17 cellular contexts compared by ENCODE assay signal in the genomic region with DNA sequence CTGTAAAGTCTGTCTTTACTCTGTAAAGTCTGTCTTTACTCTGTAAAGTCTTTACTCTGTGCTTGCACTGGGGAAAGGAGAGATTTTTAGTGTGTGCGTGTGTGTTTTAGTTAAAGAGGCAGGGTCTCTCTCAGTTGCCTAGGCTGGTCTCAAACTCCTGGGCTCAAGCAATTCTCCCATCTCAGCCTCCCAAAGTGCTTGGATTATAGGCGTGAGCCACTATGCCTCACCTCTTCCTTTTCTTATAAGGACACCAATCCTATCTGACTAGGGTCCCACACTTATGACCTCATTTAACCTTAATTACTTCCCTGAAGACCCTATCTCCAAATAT.
"Had no signal": no experiment of that assay in that cellular context is flagged by ENCODE, and none has a peak within 500 bp of the region (broad histone marks: within the 10 kb centered on the region; RNA-seq: fewer than 3 reads in every experiment).

No MANE protein-coding gene starts in this region.

- H3K27ac ChIP-seq: adrenal gland, dorsolateral prefrontal cortex, left lung, right atrium auricular region, skin epidermis, stomach, thoracic aorta, uterus had no signal

- DNase-seq: activated B cell treated with CpG ODN at 0.5 μM for 24 hours; activated T-cell treated with anti-CD3 and anti-CD28 coated beads, Interleukin-2, amount 50 U/mL, for 4 hours; dorsolateral prefrontal cortex; hippocampal formation; kidney; left lung; stimulated activated CD4-positive, alpha-beta T cell treated with anti-CD3 and anti-CD28 coated beads, Interleukin-4, amount 100 ng/mL, for 4 hours; stimulated activated CD8-positive, alpha-beta memory T cell treated with anti-CD3 and anti-CD28 coated beads, Interleukin-4, amount 100 ng/mL, for 48 hours; stomach; uterus had no signal

- H3K4me3 ChIP-seq: adrenal gland, dorsolateral prefrontal cortex, left lung, mucosa of descending colon, right atrium auricular region, skin epidermis, stomach, thoracic aorta, uterus had no signal

- H3K27me3 ChIP-seq: right atrium auricular region, uterus had no signal

- H3K4me1 ChIP-seq: adrenal gland, right atrium auricular region, uterus had no signal

- FAIRE-seq: kidney, TTC549 had no signal

- ATAC-seq: left lung; naive thymus-derived CD4-positive, alpha-beta T cell had no signal

- H3K9me3 ChIP-seq: adrenal gland, left lung, mucosa of descending colon, right atrium auricular region, stomach, thoracic aorta, uterus had no signal

- H3K36me3 ChIP-seq: adrenal gland, left lung, right atrium auricular region, stomach, thoracic aorta, uterus had no signal
